In the genomic region with DNA sequence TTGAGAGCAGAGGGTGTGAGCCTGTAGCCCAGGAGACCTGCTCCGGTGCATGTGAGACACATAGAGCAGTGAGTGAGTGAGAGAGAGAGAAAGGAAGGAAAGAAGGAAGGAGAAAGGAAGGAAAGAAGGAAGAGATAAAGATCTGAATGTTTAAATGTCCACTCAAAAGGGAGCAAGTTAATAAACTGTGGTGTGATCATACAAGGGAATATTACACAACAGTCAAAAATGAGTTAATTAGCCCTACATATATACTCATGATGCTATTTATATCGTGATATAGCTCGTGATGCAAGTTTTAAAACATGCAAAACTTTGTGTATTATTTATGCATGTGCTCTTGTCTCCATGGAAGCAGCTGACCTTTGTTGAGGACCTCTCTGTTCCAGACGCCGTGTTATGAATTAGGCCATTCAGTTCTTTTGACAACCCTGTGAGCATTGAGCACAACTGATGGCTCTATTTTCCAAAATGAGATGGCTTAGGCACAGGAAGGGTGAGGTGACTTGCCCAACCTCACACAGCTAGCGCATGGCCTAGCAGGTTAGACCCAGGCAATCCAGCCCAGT, we compare ENCODE assay signal across 23 cellular contexts.
DNase-seq lines count a peak whose midpoint lies in the region; ATAC-seq and TF ChIP-seq lines count a peak whose summit lies in the region.
"Had no signal": no experiment of that assay in that cellular context is flagged by ENCODE, and none has a peak within 500 bp of the region (broad histone marks: within the 10 kb centered on the region; RNA-seq: fewer than 3 reads in every experiment).

No MANE protein-coding gene starts in this region.

- no peak for TF ChIP-seq CTCF in AG10803 (conservative IDR thresholded peaks at IDR 0.05; ENCODE audit: low read length)
- TF ChIP-seq CTCF in fibroblast of pulmonary artery (IDR thresholded peaks at IDR 0.05; ENCODE audit: low read length, missing control alignments), result no peak

- in situ Hi-C loops in SK-MEL-5 (cut with HindIII; ENCODE audit: low pct_unique_long_range_greater_than_20kb, low sequenced_read_pairs), result no loop called here

- H3K4me3 ChIP-seq in AG10803 (ENCODE audit: low read length) (no peak overlapping the region), fibroblast of pulmonary artery (replicated peaks; ENCODE audit: low read depth, low read length) (no peak overlapping the region), muscle layer of duodenum (ENCODE audit: low read depth in 1 of 2, low read length in 2 of 2) (no peak overlapping the region)
- H3K4me3 ChIP-seq: GM23338 had no signal

- DNase-seq in AG10803 (ENCODE audit: low read depth) (peak; percentile 2), SK-MEL-5 (ENCODE audit: low read depth, low spot score) (peak; percentile 85), fibroblast of pulmonary artery (ENCODE audit: low read depth) (peak; percentile 16), 8988T (no peak), NCI-H146 (lab: John Stamatoyannopoulos, UW) (no peak), mucosa of gallbladder (ENCODE audit: low spot score) (no peak)
- DNase-seq: Caco-2; CD4-positive, CD25-positive, alpha-beta regulatory T cell; GF-D8; NCI-H1048; NCI-H1436 treated with DMSO at 0.1 percent for 48 hours; NCI-H2029 treated with DMSO at 0.1 percent for 48 hours; NCI-H2171; NCI-H526; PC-3 had no signal

- ATAC-seq in GM18502 (IDR thresholded peaks at IDR 0.05; ENCODE audit: poor library complexity, unreplicated experiment), result no peak
- ATAC-seq: GM23338, HCT116, HepG2, PC-3 had no signal

- no peaks in the 10 kb centered on the region for H3K27me3 ChIP-seq in muscle layer of duodenum (ENCODE audit: low read depth, low read length)

- H3K27ac ChIP-seq in muscle layer of duodenum (ENCODE audit: low read length), result peak overlapping the region; percentile 35
- H3K27ac ChIP-seq: 22Rv1, KMS-11, RWPE1 had no signal

- H3K9me3 ChIP-seq in muscle layer of duodenum (ENCODE audit: control insufficient read depth in 1 of 2, low read length in 2 of 2), result no peaks in the 10 kb centered on the region
- H3K9me3 ChIP-seq: Caco-2 had no signal

- peaks cover 0 to 48% of the 10 kb centered on the region in 2 donors for H3K4me1 ChIP-seq in muscle layer of duodenum (ENCODE audit: control insufficient read depth in 1 of 2, insufficient read depth in 2 of 2, low read length in 2 of 2)
- H3K4me1 ChIP-seq: Caco-2 had no signal

- peaks cover 0 to 3% of the 10 kb centered on the region in 2 donors for H3K36me3 ChIP-seq in muscle layer of duodenum (ENCODE audit: control insufficient read depth in 1 of 2, insufficient read depth in 2 of 2, low read length in 2 of 2)

Comparison
In these comparisons a context has a peak if more than half of its experiments do, and no peak if none do; other contexts are left out.
1. DNase-seq: peak in AG10803 (single experiment), SK-MEL-5 (single experiment) and fibroblast of pulmonary artery (single experiment); none in 8988T (single experiment), NCI-H146 (single experiment) and mucosa of gallbladder (single experiment).